ENCODE assay signal across 5 cellular contexts in genomic region chr17:6656797-6657632, GRCh38. TPM values are rescaled to one million over a fixed set of nuclear protein-coding genes. Genes with fewer than 3 reads are reported as not detected.
DNase-seq lines count a peak whose midpoint lies in the region; ATAC-seq and TF ChIP-seq lines count a peak whose summit lies in the region.
"Not testable (repeated sequence)": the region's sequence is repeated elsewhere in the genome, so short reads cannot be mapped to it uniquely, and the experiment has no call there.

No MANE protein-coding gene starts in this region.

- peaks cover 42% of the 10 kb centered on the region for H3K4me1 Mint-ChIP-seq in activated T-helper 17 cell treated with anti-CD3 and anti-CD28 coated beads, Interleukin-2, amount 50 U/mL, for 72 hours
- H3K4me1 Mint-ChIP-seq in osteocyte (ENCODE audit: unreplicated experiment), result peaks cover 32% of the 10 kb centered on the region

- peak; percentile 44 for ATAC-seq in GM21423 (IDR thresholded peaks at IDR 0.05; ENCODE audit: unreplicated experiment)
- ATAC-seq in activated T-helper 17 cell treated with anti-CD3 and anti-CD28 coated beads, Interleukin-2, amount 50 U/mL, for 72 hours (replicated peaks), result peak; percentile 74
- not testable (repeated sequence) for ATAC-seq in Right ventricle myocardium inferior

- DNase-seq in RPMI8226 (peak; percentile 68), Right ventricle myocardium inferior (ENCODE audit: missing footprints) (peak; percentile 73)
- not testable (repeated sequence) for DNase-seq in osteocyte (ENCODE audit: extremely low spot score, unreplicated experiment)

- not testable (repeated sequence) for H3K27me3 Mint-ChIP-seq in activated T-helper 17 cell treated with anti-CD3 and anti-CD28 coated beads, Interleukin-2, amount 50 U/mL, for 72 hours
- peaks cover 61% of the 10 kb centered on the region for H3K27me3 Mint-ChIP-seq in osteocyte (ENCODE audit: unreplicated experiment)

- H3K36me3 Mint-ChIP-seq in activated T-helper 17 cell treated with anti-CD3 and anti-CD28 coated beads, Interleukin-2, amount 50 U/mL, for 72 hours (ENCODE audit: low read depth); osteocyte (ENCODE audit: unreplicated experiment): not testable (repeated sequence)

- H3K9me3 Mint-ChIP-seq in activated T-helper 17 cell treated with anti-CD3 and anti-CD28 coated beads, Interleukin-2, amount 50 U/mL, for 72 hours; osteocyte (ENCODE audit: unreplicated experiment): not testable (repeated sequence)

- not testable (repeated sequence) for TF ChIP-seq CTCF in osteocyte (IDR thresholded peaks at IDR 0.05)

- H3K27ac Mint-ChIP-seq in activated T-helper 17 cell treated with anti-CD3 and anti-CD28 coated beads, Interleukin-2, amount 50 U/mL, for 72 hours, result peak overlapping the region; percentile 82
- not testable (repeated sequence) for H3K27ac Mint-ChIP-seq in osteocyte (ENCODE audit: unreplicated experiment)

- intact Hi-C loops in Right ventricle myocardium inferior (cut with DNase I), result not testable (repeated sequence)

- H3K4me3 Mint-ChIP-seq in activated T-helper 17 cell treated with anti-CD3 and anti-CD28 coated beads, Interleukin-2, amount 50 U/mL, for 72 hours, result peak overlapping the region; percentile 82
- peak overlapping the region; percentile 38 for H3K4me3 Mint-ChIP-seq in osteocyte (ENCODE audit: unreplicated experiment)

RNA-seq across cellular contexts. Expression of gene C17orf100, which starts 5.5 kb away (rescaled TPM):
- total RNA-seq in activated T-helper 17 cell treated with anti-CD3 and anti-CD28 coated beads, Interleukin-2, amount 50 U/mL, for 72 hours, result 1 to 10 TPM; 1.1 to 3.0 TPM
- total RNA-seq in Right ventricle myocardium inferior, result 0.92 TPM
- 3.1 and 3.2 TPM in 2 replicates for total RNA-seq in osteocyte

RNA-seq across cellular contexts. Expression of gene MED31, which starts 5.6 kb away (rescaled TPM):
- total RNA-seq in activated T-helper 17 cell treated with anti-CD3 and anti-CD28 coated beads, Interleukin-2, amount 50 U/mL, for 72 hours, result 10 to 100 TPM; 17.5 to 20.2 TPM
- total RNA-seq in Right ventricle myocardium inferior (16.5 TPM), osteocyte (13.4 and 17.4 TPM in 2 replicates)

RNA-seq across cellular contexts. Expression of gene TXNDC17, which starts 16.2 kb away (rescaled TPM):
- 100 to 1,000 TPM; 114 to 160 TPM for total RNA-seq in activated T-helper 17 cell treated with anti-CD3 and anti-CD28 coated beads, Interleukin-2, amount 50 U/mL, for 72 hours
- 52.9 TPM for total RNA-seq in Right ventricle myocardium inferior
- total RNA-seq in osteocyte, result 49.1 and 53.5 TPM in 2 replicates

RNA-seq across cellular contexts. Expression of gene KIAA0753, which starts 16.5 kb away (rescaled TPM):
- total RNA-seq in activated T-helper 17 cell treated with anti-CD3 and anti-CD28 coated beads, Interleukin-2, amount 50 U/mL, for 72 hours, result 10 to 100 TPM; 17.6 to 24.2 TPM
- total RNA-seq in Right ventricle myocardium inferior (5.1 TPM), osteocyte (21.2 and 24.0 TPM in 2 replicates)

RNA-seq across cellular contexts. Expression of gene SLC13A5, which starts 56.2 kb away (rescaled TPM):
- not detected for total RNA-seq in activated T-helper 17 cell treated with anti-CD3 and anti-CD28 coated beads, Interleukin-2, amount 50 U/mL, for 72 hours
- total RNA-seq in Right ventricle myocardium inferior, result not detected
- not detected in 2 replicates for total RNA-seq in osteocyte
